Comparison of ENCODE assay signal across 8 cellular contexts in the genomic region with DNA sequence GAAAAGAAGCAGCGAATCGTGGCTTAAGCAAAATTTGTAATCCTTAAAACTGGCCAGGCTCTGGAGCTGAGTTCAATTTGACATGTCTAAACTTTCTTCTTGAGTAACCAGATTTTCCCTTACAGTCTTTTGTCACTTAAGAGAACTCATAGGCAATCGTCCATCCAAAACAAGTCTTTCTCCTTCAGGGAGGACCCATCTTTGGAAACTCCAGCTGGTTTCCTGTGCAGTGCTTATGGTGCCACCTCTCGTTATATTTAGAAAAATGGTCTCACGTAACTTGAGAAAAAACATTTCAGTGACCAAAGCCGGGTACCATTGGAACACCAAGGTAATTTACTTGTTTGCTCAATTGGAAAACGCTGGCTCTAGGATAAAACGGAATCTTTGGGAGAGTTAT. TPM values are rescaled to one million over a fixed set of nuclear protein-coding genes. Genes with fewer than 3 reads are reported as not detected.
DNase-seq lines count a peak whose midpoint lies in the region; ATAC-seq, FAIRE-seq and TF ChIP-seq lines count a peak whose summit lies in the region.

No MANE protein-coding gene starts in this region.

- in situ Hi-C loops in K562 (cut with MboI): no loop called here

- TF ChIP-seq CTCF in K562 (IDR thresholded peaks at IDR 0.05 in 2 of 3, conservative IDR thresholded peaks at IDR 0.05 in 1 of 3; ENCODE audit: insufficient read depth in 2 of 3, low read depth in 1 of 3, low read length in 3 of 3) (peak; percentile 20 to 58 (median 22); a peak in 2 of 6 replicates), tibial nerve (IDR thresholded peaks at IDR 0.05) (no peak)

- peaks cover 34% of the 10 kb centered on the region for H3K4me1 ChIP-seq in CD8-positive, alpha-beta memory T cell (ENCODE audit: insufficient read depth, low read length)
- H3K4me1 ChIP-seq in K562 (replicated peaks in 1 of 2; ENCODE audit: control insufficient read depth in 2 of 2, insufficient read depth in 2 of 2, low read length in 2 of 2): peaks cover 40 to 48% of the 10 kb centered on the region in 2 experiments
- peaks cover 0 to 47% (median 22%) of the 10 kb centered on the region in 4 donors for H3K4me1 ChIP-seq in tibial nerve

- peak overlapping the region; percentile 74 for H3K4me3 ChIP-seq in CD8-positive, alpha-beta memory T cell (ENCODE audit: low read length)
- H3K4me3 ChIP-seq in MG63 (peak overlapping the region; percentile 70), K562 (no peak overlapping the region), tibial nerve (peak overlapping the region in 3 of 4 donors; percentile 76 to 99 (median 91))

- BruUV-seq in K562 (replicated peaks; lab: Mats Ljungman, UMichigan): no TSS peak

- H3K36me3 ChIP-seq in CD8-positive, alpha-beta memory T cell (ENCODE audit: insufficient read depth, low read length): no peaks in the 10 kb centered on the region
- H3K36me3 ChIP-seq in MG63 (peaks cover 7% of the 10 kb centered on the region; the same call in 1 of the 2 replicates), K562 (ENCODE audit: control insufficient read depth, insufficient read depth, low read length) (no peaks in the 10 kb centered on the region), tibial nerve (no peaks in the 10 kb centered on the region)

- POLR2A ChIA-PET in CD8-positive, alpha-beta memory T cell (lab: Charles Lee): interaction anchor here (0.7 to 3.8 kb wide), 6 partner anchors 11 to 74 kb away, joined by 3 to 25 read pairs (median 14); a partner anchor contains a TSS
- POLR2A ChIA-PET in K562 (lab: Yijun Ruan, JAX): interaction anchor here (0.6 to 2.1 kb wide), 4 partner anchors 19 to 74 kb away, joined by 4 to 5 read pairs (median 4); a partner anchor contains a TSS

- peak overlapping the region; percentile 78 for H2AFZ ChIP-seq in K562 (ENCODE audit: low read depth, low read length)

- ATAC-seq in K562 (no peak), left colon (no peak)

- WGBS in K562 (ENCODE audit: insufficient coverage, low coverage, missing lambda C conversion rate): 44% methylated on average over 8 of the region's 8 CpGs
- WGBS in tibial nerve, 2 donors: 39 to 45% methylated on average over 8 of the region's 8 CpGs

- H3K4me1 Mint-ChIP-seq in CD8-positive, alpha-beta memory T cell: peaks cover 38 to 49% (median 47%) of the 10 kb centered on the region in 3 donors

- peaks cover 0 to 17% (median 0%) of the 10 kb centered on the region in 3 donors for H3K36me3 Mint-ChIP-seq in CD8-positive, alpha-beta memory T cell

- H3K4me2 ChIP-seq in K562 (ENCODE audit: insufficient read depth, low read length): peak overlapping the region; percentile 85; the same call in 1 of the 2 replicates

- peaks cover 25% of the 10 kb centered on the region for H4K20me1 ChIP-seq in K562 (replicated peaks; ENCODE audit: control insufficient read depth, insufficient read depth, low read length)

- CTCF ChIA-PET in CD8-positive, alpha-beta memory T cell (lab: Charles Lee): interaction anchor here (1.1 to 1.6 kb wide), 11 partner anchors 8 to 82 kb away, joined by 3 to 11 read pairs (median 4); a partner anchor contains a TSS
- CTCF ChIA-PET in K562 (lab: Yijun Ruan, JAX; ENCODE audit: low intra/inter-chr PET ratio): interaction anchor here (1.1 kb wide), 1 partner anchor 75 kb away, joined by 5 read pairs; no protein-coding TSS in a partner anchor

- TF ChIP-seq POLR2A in K562 (conservative IDR thresholded peaks at IDR 0.05) (no peak), tibial nerve (IDR thresholded peaks at IDR 0.05) (no peak)

- TF ChIP-seq RAD21 in K562 (CRISPR knock-in tag; conservative IDR thresholded peaks at IDR 0.05 in 1 of 2, IDR thresholded peaks at IDR 0.05 in 1 of 2): peak; percentile 59 to 65

- 0 out of 4 replicates have a peak overlapping the region, but pooled peaks of 1 of the 2 experiments have one; percentile 74 for H3K9ac ChIP-seq in K562 (ENCODE audit: insufficient read depth in 1 of 2, low read depth in 2 of 2, low read length in 2 of 2)

- DNase-seq in CD8-positive, alpha-beta memory T cell: peak in 1 of 5 donors; percentile 41
- DNase-seq in MG63: no peak
- peak in 1 of 4 experiments; percentile 51 for DNase-seq in K562 (ENCODE audit: extremely low read depth in 1 of 4, low spot score in 3 of 4)
- DNase-seq in left kidney (ENCODE audit: low read depth, low spot score): peak; percentile 47
- DNase-seq in tibial nerve (ENCODE audit: low spot score in 2 of 2): peak in 1 of 2 donors; percentile 22
- DNase-seq in substantia nigra (lab: John Stamatoyannopoulos, UW): no peak
- no peak for DNase-seq in left colon
- DNase-seq in SK-N-DZ (ENCODE audit: low spot score): no peak

- peaks cover 32% of the 10 kb centered on the region for H3K79me2 ChIP-seq in K562 (ENCODE audit: control insufficient read depth, insufficient read depth, low read length)

- H3K9me1 ChIP-seq in K562 (ENCODE audit: control insufficient read depth, insufficient read depth, low read length): peaks cover 15% of the 10 kb centered on the region

- intact Hi-C loops in K562 (cut with micrococcal nuclease): loop anchor here (2.0 kb wide), 1 partner anchor 73 kb away; no protein-coding TSS in a partner anchor
- intact Hi-C loops in left colon (cut with DNase I, micrococcal nuclease): no loop called here

- peak overlapping the region; percentile 91 to 99 (median 94) for H3K27ac Mint-ChIP-seq in CD8-positive, alpha-beta memory T cell

- no peak for TF ChIP-seq EP300 in K562 (IDR thresholded peaks at IDR 0.05; ENCODE audit: low read length)
- peak in 1 of 2 donors; percentile 9 for TF ChIP-seq EP300 in tibial nerve (IDR thresholded peaks at IDR 0.05)

- H3K27me3 Mint-ChIP-seq in CD8-positive, alpha-beta memory T cell: no peaks in the 10 kb centered on the region

- no peak overlapping the region for H3K27ac ChIP-seq in CD8-positive, alpha-beta memory T cell (ENCODE audit: low read depth, low read length)
- H3K27ac ChIP-seq in K562 (ENCODE audit: extremely low read depth, low read depth, low read length) (no peak overlapping the region), tibial nerve (peak overlapping the region in 3 of 4 donors; percentile 87 to 95 (median 94)), substantia nigra (ENCODE audit: low read depth, low read length, poor library complexity, severe bottlenecking) (no peak overlapping the region)

- no peaks in the 10 kb centered on the region for H3K9me3 ChIP-seq in CD8-positive, alpha-beta memory T cell (ENCODE audit: low read length)
- H3K9me3 ChIP-seq in MG63 (no peaks in the 10 kb centered on the region), K562 (replicated peaks; ENCODE audit: control insufficient read depth, insufficient read depth, low read depth, low read length) (no peaks in the 10 kb centered on the region), tibial nerve (no peaks in the 10 kb centered on the region)

- FAIRE-seq in K562 (lab: Jason Lieb, UNC): peak; percentile 72

- H3K27me3 ChIP-seq in CD8-positive, alpha-beta memory T cell (ENCODE audit: insufficient read depth, low read length, poor library complexity, severe bottlenecking): no peaks in the 10 kb centered on the region
- H3K27me3 ChIP-seq in MG63 (no peaks in the 10 kb centered on the region), K562 (ENCODE audit: control insufficient read depth in 2 of 2, insufficient read depth in 2 of 2, low read length in 2 of 2) (no peaks in the 10 kb centered on the region), tibial nerve (no peaks in the 10 kb centered on the region)

- no peaks in the 10 kb centered on the region for H3K9me3 Mint-ChIP-seq in CD8-positive, alpha-beta memory T cell

- H3K4me3 Mint-ChIP-seq in CD8-positive, alpha-beta memory T cell: peak overlapping the region; percentile 87 to 96 (median 93)

RNA-seq across cellular contexts. Expression of a gene that starts 1.9 kb away (rescaled TPM):
- total RNA-seq in CD8-positive, alpha-beta memory T cell: 10 to 100 TPM; 48.2 to 50.8 TPM
- 69.8 TPM for polyA plus RNA-seq in CD8-positive, alpha-beta memory T cell
- 396 and 445 TPM in 2 replicates for total RNA-seq in MG63 (2014; rRNA removed; shearing (Covaris generic); ENCODE audit: low replicate concordance)
- 109 and 139 TPM in 2 replicates for total RNA-seq in K562 (2011; cell fraction: chromatin; rRNA removed; ENCODE audit: low replicate concordance)
- 131 and 151 TPM in 2 replicates for total RNA-seq in K562 (2011; cell fraction: nucleolus; rRNA removed)
- total RNA-seq in K562 (2011; cell fraction: nucleoplasm; rRNA removed): 146 and 174 TPM in 2 replicates
- 85.4 and 97.6 TPM in 2 replicates for total RNA-seq in K562 (2014; rRNA removed)
- 65.7 and 66.2 TPM in 2 replicates for total RNA-seq in K562 (2014; rRNA removed; fragmentation: Illumina TruSeq; extraction: Trizol)
- 92.9 and 98.7 TPM in 2 replicates for total RNA-seq in K562 (2015; rRNA removed; fragmentation: Illumina TruSeq; extraction: Trizol)
- 99.3 and 99.5 TPM in 2 replicates for total RNA-seq in K562 (2021)
- polyA plus RNA-seq in K562 (2011; rRNA removed): 92.4 and 138 TPM in 2 replicates
- 79.9 and 115 TPM in 2 replicates for polyA plus RNA-seq in K562 (2011; cell fraction: cytosol; rRNA removed)
- 69.1 and 123 TPM in 2 replicates for polyA plus RNA-seq in K562 (2011; cell fraction: nucleus; rRNA removed)
- polyA plus RNA-seq in K562 (2012): 77.4 and 167 TPM in 2 replicates
- 77.0 and 77.8 TPM in 2 replicates for polyA plus RNA-seq in K562 (2014; fragmentation: Illumina TruSeq; extraction: Trizol)
- polyA plus RNA-seq in K562 (2014; fragmentation: Nextera tagmentation; extraction: Ambion mirVana): 1 to 10 TPM; 5.0 to 9.2 TPM
- 82.4 and 86.9 TPM in 2 replicates for polyA plus RNA-seq in K562 (2014; rRNA removed)
- polyA minus RNA-seq in K562 (2011; rRNA and poly(A)+ RNA removed): 54.1 and 70.2 TPM in 2 replicates
- 69.1 and 114 TPM in 2 replicates for polyA minus RNA-seq in K562 (2011; cell fraction: cytosol; rRNA and poly(A)+ RNA removed)
- polyA minus RNA-seq in K562 (2011; cell fraction: nucleus; rRNA and poly(A)+ RNA removed): 17.4 and 40.2 TPM in 2 replicates
- total RNA-seq in tibial nerve: 100 to 1,000 TPM; 175 to 328 (median 234) TPM
- total RNA-seq in left colon: 100 to 1,000 TPM; 206 to 380 TPM
- 183 and 199 TPM in 2 replicates for polyA plus RNA-seq in SK-N-DZ (2014; cell fraction: cytosol; rRNA removed)
- polyA plus RNA-seq in SK-N-DZ (2014; cell fraction: nucleus; rRNA removed): 130 and 133 TPM in 2 replicates

RNA-seq across cellular contexts. Expression of a gene that starts 45.4 kb away (rescaled TPM):
- total RNA-seq in CD8-positive, alpha-beta memory T cell: 100 to 1,000 TPM; 159 to 165 TPM
- polyA plus RNA-seq in CD8-positive, alpha-beta memory T cell: 847 TPM
- total RNA-seq in MG63 (2014; rRNA removed; shearing (Covaris generic); ENCODE audit: low replicate concordance): 4.3 and 12.9 TPM in 2 replicates
- total RNA-seq in K562 (2011; cell fraction: chromatin; rRNA removed; ENCODE audit: low replicate concordance): 0.69 and 1.4 TPM in 2 replicates
- total RNA-seq in K562 (2011; cell fraction: nucleolus; rRNA removed): 1.0 and 1.3 TPM in 2 replicates
- 0.23 and 0.29 TPM in 2 replicates for total RNA-seq in K562 (2011; cell fraction: nucleoplasm; rRNA removed)
- total RNA-seq in K562 (2014; rRNA removed) (0.78 and 1.0 TPM in 2 replicates), K562 (2014; rRNA removed; fragmentation: Illumina TruSeq; extraction: Trizol) (0.07 and 0.22 TPM in 2 replicates), K562 (2015; rRNA removed; fragmentation: Illumina TruSeq; extraction: Trizol) (0.49 and 0.51 TPM in 2 replicates), K562 (2021) (1.2 and 1.3 TPM in 2 replicates), tibial nerve (10 to 100 TPM; 32.7 to 87.3 (median 56.2) TPM), left colon (10 to 100 TPM in 1 of 2 donors, 1 to 10 TPM in 1; 6.8 to 33.1 TPM)
- polyA plus RNA-seq in K562 (2011; rRNA removed) (0.20 and 1.6 TPM in 2 replicates), K562 (2014; fragmentation: Illumina TruSeq; extraction: Trizol) (0.24 and 0.25 TPM in 2 replicates), K562 (2014; fragmentation: Nextera tagmentation; extraction: Ambion mirVana) (not detected), K562 (2014; rRNA removed) (0.57 and 0.60 TPM in 2 replicates)
- 0.33 and 1.3 TPM in 2 replicates for polyA plus RNA-seq in K562 (2011; cell fraction: cytosol; rRNA removed)
- 2.0 and 3.1 TPM in 2 replicates for polyA plus RNA-seq in K562 (2011; cell fraction: nucleus; rRNA removed)
- 0.77 and 5.1 TPM in 2 replicates for polyA plus RNA-seq in K562 (2012)
- polyA minus RNA-seq in K562 (2011; rRNA and poly(A)+ RNA removed): 0.04 and 0.57 TPM in 2 replicates
- 1.0 and 4.8 TPM in 2 replicates for polyA minus RNA-seq in K562 (2011; cell fraction: cytosol; rRNA and poly(A)+ RNA removed)
- polyA minus RNA-seq in K562 (2011; cell fraction: nucleus; rRNA and poly(A)+ RNA removed): 0.27 and 1.8 TPM in 2 replicates
- 0.07 TPM in 1 of 2 replicates, not detected in the other for polyA plus RNA-seq in SK-N-DZ (2014; cell fraction: cytosol; rRNA removed)
- polyA plus RNA-seq in SK-N-DZ (2014; cell fraction: nucleus; rRNA removed): 0.13 TPM in 1 of 2 replicates, not detected in the other

RNA-seq across cellular contexts. Expression of a gene that starts 57.5 kb away (rescaled TPM):
- 10 to 100 TPM; 81.7 to 85.3 TPM for total RNA-seq in CD8-positive, alpha-beta memory T cell
- polyA plus RNA-seq in CD8-positive, alpha-beta memory T cell: 88.1 TPM
- 153 and 197 TPM in 2 replicates for total RNA-seq in MG63 (2014; rRNA removed; shearing (Covaris generic); ENCODE audit: low replicate concordance)
- total RNA-seq in K562 (2011; cell fraction: chromatin; rRNA removed; ENCODE audit: low replicate concordance): 32.4 and 33.2 TPM in 2 replicates
- total RNA-seq in K562 (2011; cell fraction: nucleolus; rRNA removed): 27.5 and 32.6 TPM in 2 replicates
- 42.5 and 55.7 TPM in 2 replicates for total RNA-seq in K562 (2011; cell fraction: nucleoplasm; rRNA removed)
- total RNA-seq in K562 (2014; rRNA removed) (95.2 and 118 TPM in 2 replicates), K562 (2014; rRNA removed; fragmentation: Illumina TruSeq; extraction: Trizol) (101 TPM in 2 replicates), K562 (2015; rRNA removed; fragmentation: Illumina TruSeq; extraction: Trizol) (111 and 113 TPM in 2 replicates), K562 (2021) (120 TPM in 2 replicates), tibial nerve (10 to 100 TPM; 59.9 to 70.8 (median 62.1) TPM), left colon (10 to 100 TPM; 67.3 to 73.2 TPM)
- polyA plus RNA-seq in K562 (2011; rRNA removed) (110 and 128 TPM in 2 replicates), K562 (2014; fragmentation: Illumina TruSeq; extraction: Trizol) (142 and 144 TPM in 2 replicates), K562 (2014; fragmentation: Nextera tagmentation; extraction: Ambion mirVana) (10 to 100 TPM; 13.9 to 21.6 TPM), K562 (2014; rRNA removed) (143 and 146 TPM in 2 replicates)
- polyA plus RNA-seq in K562 (2011; cell fraction: cytosol; rRNA removed): 132 and 183 TPM in 2 replicates
- 41.4 and 52.1 TPM in 2 replicates for polyA plus RNA-seq in K562 (2011; cell fraction: nucleus; rRNA removed)
- polyA plus RNA-seq in K562 (2012): 95.3 and 142 TPM in 2 replicates
- 105 and 120 TPM in 2 replicates for polyA minus RNA-seq in K562 (2011; rRNA and poly(A)+ RNA removed)
- 70.3 and 71.5 TPM in 2 replicates for polyA minus RNA-seq in K562 (2011; cell fraction: cytosol; rRNA and poly(A)+ RNA removed)
- 18.8 and 32.3 TPM in 2 replicates for polyA minus RNA-seq in K562 (2011; cell fraction: nucleus; rRNA and poly(A)+ RNA removed)
- 59.1 and 62.5 TPM in 2 replicates for polyA plus RNA-seq in SK-N-DZ (2014; cell fraction: cytosol; rRNA removed)
- 17.8 and 27.2 TPM in 2 replicates for polyA plus RNA-seq in SK-N-DZ (2014; cell fraction: nucleus; rRNA removed)

Comparison
In these comparisons a context has a peak if more than half of its experiments do, and no peak if none do; other contexts are left out.
1. H3K27ac ChIP-seq: peak in tibial nerve (3 of 4); none in CD8-positive, alpha-beta memory T cell (single experiment), K562 (single experiment) and substantia nigra (single experiment).
2. CTCF ChIP-seq: peak in K562 (3 of 3); none in tibial nerve (0 of 5).